36 cellular contexts compared by ENCODE assay signal in genomic region chr1:5554111-5554510, GRCh38.
"Had no signal": no experiment of that assay in that cellular context is flagged by ENCODE, and none has a peak within 500 bp of the region (broad histone marks: within the 10 kb centered on the region; RNA-seq: fewer than 3 reads in every experiment).

No MANE protein-coding gene starts in this region.

- H3K4me1 Mint-ChIP-seq: activated B cell treated with CpG ODN at 0.5 μM for 24 hours; activated naive CD4-positive, alpha-beta T cell treated with anti-CD3 and anti-CD28 coated beads, Interleukin-2, amount 50 U/mL, for 24 hours; activated naive CD8-positive, alpha-beta T cell treated with anti-CD3 and anti-CD28 coated beads, Interleukin-2, amount 50 U/mL, for 24 hours; activated T-helper 17 cell treated with anti-CD3 and anti-CD28 coated beads, Interleukin-2, amount 50 U/mL, for 72 hours; central memory CD8-positive, alpha-beta T cell; endodermal cell had no signal

- H3K36me3 Mint-ChIP-seq: activated naive CD8-positive, alpha-beta T cell treated with anti-CD3 and anti-CD28 coated beads for 36 hours had no signal

- H3K4me1 ChIP-seq: adrenal gland, body of pancreas, foreskin keratinocyte, gastrocnemius medialis, heart left ventricle had no signal

- H3K27ac Mint-ChIP-seq: activated B cell treated with CpG ODN at 0.5 μM for 24 hours; activated CD8-positive, alpha-beta T cell treated with anti-CD3 and anti-CD28 coated beads for 36 hours; activated naive CD4-positive, alpha-beta T cell treated with anti-CD3 and anti-CD28 coated beads, Interleukin-2, amount 50 U/mL, for 24 hours; activated naive CD8-positive, alpha-beta T cell treated with anti-CD3 and anti-CD28 coated beads for 36 hours; activated naive CD8-positive, alpha-beta T cell treated with anti-CD3 and anti-CD28 coated beads, Interleukin-2, amount 50 U/mL, for 24 hours; activated T-helper 17 cell treated with anti-CD3 and anti-CD28 coated beads, Interleukin-2, amount 50 U/mL, for 72 hours; dendritic cell treated with granulocyte-macrophage colony-stimulating factor and Interleukin-4, amounts not matched to agents 40 ng/mL and 50 ng/mL, for 4 days; endodermal cell; T-helper 17 cell; T-helper 2 cell treated with Interferon-gamma antibody and Interleukin-4, amounts not matched to agents 5 μg/mL and 100 μg/mL, for 36 hours had no signal

- H3K4me3 ChIP-seq: adrenal gland, body of pancreas, cardiac muscle cell, coronary artery, dorsolateral prefrontal cortex, gastrocnemius medialis, heart left ventricle had no signal

- H3K27me3 ChIP-seq: body of pancreas, cardiac muscle cell, foreskin keratinocyte, gastrocnemius medialis had no signal

- H3K4me3 Mint-ChIP-seq: activated B cell treated with CpG ODN at 0.5 μM for 24 hours; activated CD8-positive, alpha-beta T cell treated with anti-CD3 and anti-CD28 coated beads for 36 hours; activated naive CD4-positive, alpha-beta T cell treated with anti-CD3 and anti-CD28 coated beads, Interleukin-2, amount 50 U/mL, for 24 hours; activated naive CD8-positive, alpha-beta T cell treated with anti-CD3 and anti-CD28 coated beads for 36 hours; activated naive CD8-positive, alpha-beta T cell treated with anti-CD3 and anti-CD28 coated beads, Interleukin-2, amount 50 U/mL, for 24 hours; activated T-cell treated with anti-CD3 and anti-CD28 coated beads, Interleukin-2, amount 50 U/mL, for 4 hours; activated T-helper 17 cell treated with anti-CD3 and anti-CD28 coated beads, Interleukin-2, amount 50 U/mL, for 72 hours; central memory CD8-positive, alpha-beta T cell; dendritic cell treated with granulocyte-macrophage colony-stimulating factor and Interleukin-4, amounts not matched to agents 40 ng/mL and 50 ng/mL, for 4 days; endodermal cell; T-helper 17 cell; T-helper 2 cell treated with Interferon-gamma antibody and Interleukin-4, amounts not matched to agents 5 μg/mL and 100 μg/mL, for 36 hours had no signal

- DNase-seq: activated B cell treated with CpG ODN at 0.5 μM for 24 hours; activated CD4-positive, alpha-beta T cell treated with anti-CD3 and anti-CD28 coated beads for 48 hours; activated CD4-positive, alpha-beta T cell treated with anti-CD3 and anti-CD28 coated beads, Interleukin-2, amount 50 U/mL, for 1 hour; activated CD4-positive, alpha-beta T cell treated with anti-CD3 and anti-CD28 coated beads, Interleukin-2, amount 50 U/mL, for 48 hours; activated CD8-positive, alpha-beta memory T cell treated with anti-CD3 and anti-CD28 coated beads for 24 hours; activated CD8-positive, alpha-beta T cell treated with anti-CD3 and anti-CD28 coated beads for 36 hours; activated effector memory CD4-positive, alpha-beta T cell treated with Interleukin-2 at 50 U/mL for 16 hours; activated gamma-delta T cell treated with Interleukin-2 at 50 U/mL for 16 hours; activated naive CD4-positive, alpha-beta T cell treated with Interleukin-2 at 50 U/mL for 16 hours; activated naive CD8-positive, alpha-beta T cell treated with anti-CD3 and anti-CD28 coated beads for 36 hours; activated naive CD8-positive, alpha-beta T cell treated with anti-CD3 and anti-CD28 coated beads, Interleukin-2, amount 50 U/mL, for 24 hours; activated T-cell treated with anti-CD3 and anti-CD28 coated beads, Interleukin-2, amount 50 U/mL, for 4 hours; adrenal gland; amygdala; aorta; body of pancreas; dorsolateral prefrontal cortex; effector memory CD4-positive, alpha-beta T cell; endodermal cell; foreskin keratinocyte; gastrocnemius medialis; glutamatergic neuron; heart left ventricle; T-helper 1 cell; T-helper 17 cell; T1000; WERI-Rb-1 had no signal

- H3K36me3 ChIP-seq: adrenal gland, cardiac muscle cell, gastrocnemius medialis, heart left ventricle, WERI-Rb-1 had no signal

- H3K27ac ChIP-seq: adrenal gland, body of pancreas, cardiac muscle cell, coronary artery, dorsolateral prefrontal cortex, foreskin keratinocyte, gastrocnemius medialis, heart left ventricle, WERI-Rb-1 had no signal

- ATAC-seq: activated CD4-positive, CD25-positive, alpha-beta regulatory T cell treated with anti-CD3 and anti-CD28 coated beads, Interleukin-2, amount 50 U/mL, for 24 hours; activated CD8-positive, alpha-beta T cell treated with anti-CD3 and anti-CD28 coated beads for 36 hours; activated naive CD8-positive, alpha-beta T cell treated with anti-CD3 and anti-CD28 coated beads, Interleukin-2, amount 50 U/mL, for 24 hours; activated T-cell treated with anti-CD3 and anti-CD28 coated beads, Interleukin-2, amount 50 U/mL, for 4 hours; activated T-helper 17 cell treated with anti-CD3 and anti-CD28 coated beads, Interleukin-2, amount 50 U/mL, for 72 hours; body of pancreas; esophagus mucosa; foreskin keratinocyte; gastrocnemius medialis; heart left ventricle; T-helper 17 cell had no signal
